Comparison of ENCODE assay signal across 10 cellular contexts in genomic region chr14:52327374-52328226, GRCh38. TPM values are rescaled to one million over a fixed set of nuclear protein-coding genes. Genes with fewer than 3 reads are reported as not detected.
DNase-seq lines count a peak whose midpoint lies in the region; ATAC-seq and TF ChIP-seq lines count a peak whose summit lies in the region.
"Had no signal": no experiment of that assay in that cellular context is flagged by ENCODE, and none has a peak within 500 bp of the region (broad histone marks: within the 10 kb centered on the region; RNA-seq: fewer than 3 reads in every experiment).

No MANE protein-coding gene starts in this region.

- POLR2A ChIA-PET in activated CD8-positive, alpha-beta T cell treated with anti-CD3 and anti-CD28 coated beads for 36 hours (lab: Charles Lee), result interaction anchor here (0.8 to 1.4 kb wide), 2 partner anchors 14 to 22 kb away, joined by 3 to 4 read pairs; partner anchors contain the start of gene PTGER2

- peaks cover 66% of the 10 kb centered on the region for H3K4me1 Mint-ChIP-seq in activated CD8-positive, alpha-beta T cell treated with anti-CD3 and anti-CD28 coated beads for 36 hours (ENCODE audit: low read depth)

- no peak overlapping the region for H3K4me3 Mint-ChIP-seq in activated CD8-positive, alpha-beta T cell treated with anti-CD3 and anti-CD28 coated beads for 36 hours

- H3K9me3 Mint-ChIP-seq in activated CD8-positive, alpha-beta T cell treated with anti-CD3 and anti-CD28 coated beads for 36 hours, result peaks cover 10% of the 10 kb centered on the region

- intact Hi-C loops in activated CD8-positive, alpha-beta T cell treated with anti-CD3 and anti-CD28 coated beads for 36 hours (cut with micrococcal nuclease), result loop anchor here (5.0 kb wide), 1 partner anchor 75 kb away; no protein-coding TSS in a partner anchor

- H3K4me3 ChIP-seq in lung, result no peak overlapping the region
- H3K4me3 ChIP-seq: dorsolateral prefrontal cortex had no signal

- H3K36me3 Mint-ChIP-seq in activated CD8-positive, alpha-beta T cell treated with anti-CD3 and anti-CD28 coated beads for 36 hours (ENCODE audit: low read depth), result peaks cover 64% of the 10 kb centered on the region

- peak; percentile 23 for ATAC-seq in HG02885 (IDR thresholded peaks at IDR 0.05; ENCODE audit: poor library complexity, unreplicated experiment)
- peak; percentile 36 for ATAC-seq in activated CD8-positive, alpha-beta T cell treated with anti-CD3 and anti-CD28 coated beads for 36 hours
- ATAC-seq in lung (ENCODE audit: insufficient read depth, low FRiP score), result peak; percentile 33
- ATAC-seq in HG02623 (IDR thresholded peaks at IDR 0.05; ENCODE audit: unreplicated experiment), result no peak

- H3K36me3 ChIP-seq in lung (ENCODE audit: control insufficient read depth in 2 of 2, insufficient read depth in 2 of 2, low read length in 2 of 2), result no peaks in the 10 kb centered on the region

- CTCF ChIA-PET in activated CD8-positive, alpha-beta T cell treated with anti-CD3 and anti-CD28 coated beads for 36 hours (lab: Charles Lee), result interaction anchor here (0.9 to 1.5 kb wide), 4 partner anchors 9 to 74 kb away, joined by 3 to 7 read pairs (median 5); no protein-coding TSS in a partner anchor

- H3K4me1 ChIP-seq in lung (ENCODE audit: control insufficient read depth in 2 of 2, insufficient read depth in 2 of 2, low read length in 2 of 2), result no peaks in the 10 kb centered on the region

- H3K27me3 ChIP-seq in lung (ENCODE audit: control insufficient read depth, insufficient read depth), result no peaks in the 10 kb centered on the region

- H3K27ac Mint-ChIP-seq in activated CD8-positive, alpha-beta T cell treated with anti-CD3 and anti-CD28 coated beads for 36 hours, result peak overlapping the region; percentile 60

- DNase-seq in COLO829 (ENCODE audit: low spot score), result peak; percentile 83
- peak; percentile 31 for DNase-seq in activated CD8-positive, alpha-beta T cell treated with anti-CD3 and anti-CD28 coated beads for 36 hours
- DNase-seq in lung (ENCODE audit: low spot score), result no peak
- DNase-seq in SW 1271 (lab: John Stamatoyannopoulos, UW), result no peak
- DNase-seq in NCI-H1092 treated with DMSO at 0.1 percent for 48 hours (lab: John Stamatoyannopoulos, UW), result no peak
- DNase-seq in amniotic stem cell (lab: John Stamatoyannopoulos, UW), result no peak
- DNase-seq: dorsolateral prefrontal cortex, NCI-H1092 had no signal

- H3K27me3 Mint-ChIP-seq in activated CD8-positive, alpha-beta T cell treated with anti-CD3 and anti-CD28 coated beads for 36 hours, result no peaks in the 10 kb centered on the region

- no peak for TF ChIP-seq CTCF in activated CD8-positive, alpha-beta T cell treated with anti-CD3 and anti-CD28 coated beads for 36 hours (IDR thresholded peaks at IDR 0.05)
- TF ChIP-seq CTCF in lung (IDR thresholded peaks at IDR 0.05; ENCODE audit: control extremely low read depth, extremely low read depth), result no peak

- H3K9me3 ChIP-seq in lung (ENCODE audit: control insufficient read depth in 2 of 2, insufficient read depth in 1 of 2, low read length in 1 of 2), result peaks cover 0 to 5% of the 10 kb centered on the region in 2 donors

- no peak overlapping the region for H3K27ac ChIP-seq in lung (ENCODE audit: low read depth in 1 of 2, low read length in 1 of 2)
- H3K27ac ChIP-seq: dorsolateral prefrontal cortex had no signal

- 38 to 45% methylated on average over 4 of the region's 4 CpGs for WGBS in lung, 2 donors

RNA-seq across cellular contexts. Expression of gene PTGER2, which starts 13.5 kb away (rescaled TPM):
- 10 to 100 TPM; 19.5 to 19.9 TPM for total RNA-seq in activated CD8-positive, alpha-beta T cell treated with anti-CD3 and anti-CD28 coated beads for 36 hours
- total RNA-seq in lung, result 1 to 10 TPM; 3.7 to 9.8 TPM
- polyA plus RNA-seq in lung, result 10 to 100 TPM in 1 of 2 donors, 1 to 10 TPM in 1; 2.0 to 20.6 TPM

Comparison
In these comparisons a context has a peak if more than half of its experiments do, and no peak if none do; other contexts are left out.
1. DNase-seq: peak in COLO829 (single experiment) and activated CD8-positive, alpha-beta T cell treated with anti-CD3 and anti-CD28 coated beads for 36 hours (single experiment); none in lung (single experiment), SW 1271 (0 of 2), NCI-H1092 treated with DMSO at 0.1 percent for 48 hours (single experiment) and amniotic stem cell (single experiment).